9 cellular contexts compared by ENCODE assay signal in genomic region chr19:35123573-35123972, GRCh38. TPM values are rescaled to one million over a fixed set of nuclear protein-coding genes. Genes with fewer than 3 reads are reported as not detected.
DNase-seq lines count a peak whose midpoint lies in the region; ATAC-seq, FAIRE-seq and TF ChIP-seq lines count a peak whose summit lies in the region.
"Had no signal": no experiment of that assay in that cellular context is flagged by ENCODE, and none has a peak within 500 bp of the region (broad histone marks: within the 10 kb centered on the region; RNA-seq: fewer than 3 reads in every experiment).

No MANE protein-coding gene starts in this region.

- H3K27ac ChIP-seq in IMR-90 (ENCODE audit: insufficient read depth, low read length) = no peak overlapping the region
- peak overlapping the region; percentile 99 for H3K27ac ChIP-seq in angular gyrus (ENCODE audit: low read depth, low read length)
- H3K27ac ChIP-seq in kidney (ENCODE audit: low read depth in 2 of 2, low read length in 2 of 2) = peak overlapping the region in 1 of 2 donors; percentile 2
- peak overlapping the region; percentile 95 for H3K27ac ChIP-seq in suprapubic skin

- H3K9me1 ChIP-seq in IMR-90 (ENCODE audit: insufficient read depth, low read length) = peaks cover 7% of the 10 kb centered on the region; the same call in 1 of the 2 replicates

- no peak overlapping the region for H3K18ac ChIP-seq in IMR-90 (ENCODE audit: low read depth, low read length)

- H3K36me3 ChIP-seq in IMR-90 (ENCODE audit: control insufficient read depth, insufficient read depth, low read length) (no peaks in the 10 kb centered on the region), kidney (ENCODE audit: control insufficient read depth in 1 of 2, insufficient read depth in 2 of 2, low read length in 2 of 2) (no peaks in the 10 kb centered on the region), suprapubic skin (peaks cover 7% of the 10 kb centered on the region)

- 80% methylated on average over 1 of the region's 5 CpGs; no CpG with 5 or more reads in 1 of the 2 experiments for WGBS in IMR-90 (ENCODE audit: extremely low coverage in 2 of 2, insufficient read length in 1 of 2), 2 experiments
- WGBS in suprapubic skin = 24% methylated on average over 5 of the region's 5 CpGs

- no peak for ATAC-seq in IMR-90 (ENCODE audit: low read depth)
- ATAC-seq in GM21360 (IDR thresholded peaks at IDR 0.05; ENCODE audit: unreplicated experiment) = no peak
- ATAC-seq in GM21717 (IDR thresholded peaks at IDR 0.05; ENCODE audit: unreplicated experiment) = no peak

- in situ Hi-C loops in IMR-90 (cut with MboI; ENCODE audit: low sequenced_read_pairs) = no loop called here

- H4K91ac ChIP-seq in IMR-90 (ENCODE audit: insufficient read depth, low read depth, low read length) = no peak overlapping the region

- peak overlapping the region; percentile 40; the same call in 1 of the 2 replicates for H3K4ac ChIP-seq in IMR-90 (ENCODE audit: low read depth, low read length)

- H2AK9ac ChIP-seq in IMR-90 (replicated peaks; ENCODE audit: low read depth, low read length, poor library complexity) = peak overlapping the region; percentile 79

- H3K9me3 ChIP-seq in IMR-90 (ENCODE audit: control insufficient read depth, insufficient read depth, low read length) (no peaks in the 10 kb centered on the region), kidney (ENCODE audit: control insufficient read depth in 1 of 2, low read length in 2 of 2) (no peaks in the 10 kb centered on the region), suprapubic skin (no peaks in the 10 kb centered on the region)

- no peak for TF ChIP-seq EP300 in suprapubic skin (IDR thresholded peaks at IDR 0.05)

- H2BK15ac ChIP-seq in IMR-90 (ENCODE audit: low read depth, low read length) = no peak overlapping the region

- FAIRE-seq in kidney (lab: Jason Lieb, UNC) = no peak
- FAIRE-seq: HTR-8/SVneo had no signal

- H2BK20ac ChIP-seq in IMR-90 (ENCODE audit: low read depth, low read length) = no peak overlapping the region

- peak overlapping the region; percentile 89 for H4K5ac ChIP-seq in IMR-90 (ENCODE audit: low read depth, low read length)

- BruUV-seq in IMR-90 (replicated peaks; lab: Mats Ljungman, UMichigan) = no TSS peak

- H3K14ac ChIP-seq in IMR-90 (replicated peaks; ENCODE audit: low read depth, low read length) = no peak overlapping the region

- H3K9ac ChIP-seq in IMR-90 (ENCODE audit: low read depth, low read length) = no peak overlapping the region
- peak overlapping the region in 1 of 2 donors; percentile 67 for H3K9ac ChIP-seq in kidney (ENCODE audit: low read length in 2 of 2)

- no peak overlapping the region for H2BK5ac ChIP-seq in IMR-90 (ENCODE audit: low read depth, low read length, poor library complexity, severe bottlenecking)

- H3K56ac ChIP-seq in IMR-90 (ENCODE audit: extremely low read depth, insufficient read depth, low read length) = no peak overlapping the region

- H3K27me3 ChIP-seq in IMR-90 (ENCODE audit: control insufficient read depth, insufficient read depth, low read length) (peaks cover 2% of the 10 kb centered on the region; the same call in 1 of the 2 replicates), suprapubic skin (no peaks in the 10 kb centered on the region)

- no peak overlapping the region for H3K23ac ChIP-seq in IMR-90 (ENCODE audit: low read depth, low read length)

- TF ChIP-seq POLR2A in IMR-90 (IDR thresholded peaks at IDR 0.05; ENCODE audit: low read depth, low read length) = no peak
- TF ChIP-seq POLR2A in suprapubic skin (IDR thresholded peaks at IDR 0.05) = no peak

- no peak overlapping the region for H3K4me2 ChIP-seq in IMR-90 (ENCODE audit: low read depth, low read length)

- POLR2A ChIA-PET in IMR-90 (lab: Charles Lee; ENCODE audit: unreplicated experiment) = no interaction called here

- intact Hi-C loops in IMR-90 (cut with micrococcal nuclease) = no loop called here
- intact Hi-C loops in kidney (cut with DNase I) = no loop called here

- H2AK5ac ChIP-seq in IMR-90 (ENCODE audit: low read depth, low read length) = peak overlapping the region; percentile 15; the same call in 1 of the 2 replicates

- peak overlapping the region; percentile 94 to 100; a peak in 3 of 4 replicates for H4K8ac ChIP-seq in IMR-90 (ENCODE audit: low read depth in 2 of 2, low read length in 2 of 2)

- 0 out of 4 replicates have a peak, but pooled peaks cover 0 to 7% of the 10 kb centered on the region in 2 experiments for H3K79me1 ChIP-seq in IMR-90 (ENCODE audit: low read depth in 1 of 2, low read length in 2 of 2)

- TF ChIP-seq CTCF in IMR-90 (conservative IDR thresholded peaks at IDR 0.05; ENCODE audit: low read depth, low read length) (no peak), kidney (IDR thresholded peaks at IDR 0.05; ENCODE audit: borderline replicate concordance, extremely low read depth, insufficient read depth) (no peak), suprapubic skin (IDR thresholded peaks at IDR 0.05) (no peak)

- TF ChIP-seq RAD21 in IMR-90 (IDR thresholded peaks at IDR 0.05; ENCODE audit: low read length) = no peak

- H2AFZ ChIP-seq in IMR-90 (replicated peaks; ENCODE audit: low read length, poor library complexity) = no peak overlapping the region

- no peak overlapping the region for H2BK120ac ChIP-seq in IMR-90 (ENCODE audit: low read depth, low read length)

- H3K4me1 ChIP-seq in IMR-90 (ENCODE audit: control insufficient read depth, insufficient read depth, low read length) (peaks cover 2% of the 10 kb centered on the region; the same call in 1 of the 2 replicates), kidney (ENCODE audit: control insufficient read depth in 1 of 2, insufficient read depth in 1 of 2, low read depth in 1 of 2, low read length in 2 of 2) (peaks cover 0 to 9% of the 10 kb centered on the region in 2 donors), suprapubic skin (peaks cover 94% of the 10 kb centered on the region)

- H4K20me1 ChIP-seq in IMR-90 (ENCODE audit: insufficient read depth, low read length) = no peaks in the 10 kb centered on the region

- CTCF ChIA-PET in IMR-90 (lab: Yijun Ruan, JAX) = interaction anchor here (0.9 kb wide), 1 partner anchor 9 kb away, joined by 3 read pairs; no protein-coding TSS in a partner anchor

- H3K4me3 ChIP-seq in IMR-90 (ENCODE audit: insufficient read depth, low read depth, low read length) = no peak overlapping the region
- H3K4me3 ChIP-seq in kidney (ENCODE audit: low read length in 2 of 2) = no peak overlapping the region
- H3K4me3 ChIP-seq in suprapubic skin = peak overlapping the region; percentile 47

- dilution Hi-C loops in IMR-90 (cut with HindIII; ENCODE audit: low sequenced_read_pairs, unreplicated experiment) = no loop called here

- DNase-seq in IMR-90 (no peak), kidney (peak; percentile 82), suprapubic skin (ENCODE audit: low spot score in 2 of 2) (no peak), HuH-7 (ENCODE audit: low spot score) (no peak)

TF ChIP-seq in IMR-90, 13 proteins besides CTCF, POLR2A, EP300 and RAD21 (continues in another document):
- TF ChIP-seq BHLHE40 (IDR thresholded peaks at IDR 0.05; ENCODE audit: low read depth, low read length) = no peak
- no peak for TF ChIP-seq RCOR1 (IDR thresholded peaks at IDR 0.05; ENCODE audit: insufficient replicate concordance, low read length)
- no peak for TF ChIP-seq MAZ (IDR thresholded peaks at IDR 0.05; ENCODE audit: borderline replicate concordance, low read depth, low read length)
- TF ChIP-seq FOS (IDR thresholded peaks at IDR 0.05; ENCODE audit: low read depth, low read length) = no peak
- no peak for TF ChIP-seq SMC3 (IDR thresholded peaks at IDR 0.05; ENCODE audit: low read depth, low read length)
- TF ChIP-seq RFX5 (IDR thresholded peaks at IDR 0.05; ENCODE audit: low read depth, low read length) = no peak
- no peak for TF ChIP-seq CEBPB (IDR thresholded peaks at IDR 0.05; ENCODE audit: low read depth, low read length)
- no peak for TF ChIP-seq NFE2L2 (IDR thresholded peaks at IDR 0.05; ENCODE audit: low read depth, low read length)
- TF ChIP-seq MAFK (IDR thresholded peaks at IDR 0.05; ENCODE audit: low read depth, low read length) = no peak

RNA-seq across cellular contexts. Expression of gene FXYD3, which starts 8.0 kb away (rescaled TPM):
- total RNA-seq in IMR-90 (2012; rRNA removed) (not detected in 2 replicates), kidney (33.7 TPM), suprapubic skin (100 to 1,000 TPM; 383 to 765 (median 575) TPM)
- polyA plus RNA-seq in IMR-90 (2012; rRNA removed) (not detected in 2 replicates), kidney (ENCODE audit: insufficient read depth, low read depth, low replicate concordance) (26.4 TPM)
- polyA plus RNA-seq in IMR-90 (2012; cell fraction: cytosol; rRNA removed) = not detected in 2 replicates
- polyA plus RNA-seq in IMR-90 (2012; cell fraction: nucleus; rRNA removed; ENCODE audit: low replicate concordance) = not detected in 2 replicates
- total RNA-seq: pulmonary artery endothelial cell had no signal

RNA-seq across cellular contexts. Expression of gene LGI4, which starts 11.3 kb away (rescaled TPM):
- total RNA-seq in IMR-90 (2012; rRNA removed) (not detected in 2 replicates), kidney (7.5 TPM), suprapubic skin (10 to 100 TPM in 1 of 4 donors, 1 to 10 TPM in 3; 4.3 to 11.8 (median 7.8) TPM)
- polyA plus RNA-seq in IMR-90 (2012; rRNA removed) (0.06 and 0.10 TPM in 2 replicates), kidney (ENCODE audit: insufficient read depth, low read depth, low replicate concordance) (5.1 TPM)
- 0.05 TPM in 1 of 2 replicates, not detected in the other for polyA plus RNA-seq in IMR-90 (2012; cell fraction: cytosol; rRNA removed)
- 2.3 and 3.5 TPM in 2 replicates for polyA plus RNA-seq in IMR-90 (2012; cell fraction: nucleus; rRNA removed; ENCODE audit: low replicate concordance)
- total RNA-seq: pulmonary artery endothelial cell had no signal

RNA-seq across cellular contexts. Expression of gene FXYD1, which starts 15.1 kb away (rescaled TPM):
- 0.18 TPM in 1 of 2 replicates, not detected in the other for total RNA-seq in IMR-90 (2012; rRNA removed)
- polyA plus RNA-seq in IMR-90 (2012; rRNA removed) = 2.7 and 3.9 TPM in 2 replicates
- polyA plus RNA-seq in IMR-90 (2012; cell fraction: cytosol; rRNA removed) = 1.0 and 7.5 TPM in 2 replicates
- polyA plus RNA-seq in IMR-90 (2012; cell fraction: nucleus; rRNA removed; ENCODE audit: low replicate concordance) = 3.4 and 3.9 TPM in 2 replicates
- 31.8 TPM for total RNA-seq in kidney
- polyA plus RNA-seq in kidney (ENCODE audit: insufficient read depth, low read depth, low replicate concordance) = 39.0 TPM
- 10 to 100 TPM in 1 of 4 donors, 1 to 10 TPM in 3; 2.0 to 10.9 (median 6.7) TPM for total RNA-seq in suprapubic skin

RNA-seq across cellular contexts. Expression of gene FXYD7, which starts 19.5 kb away (rescaled TPM):
- total RNA-seq in IMR-90 (2012; rRNA removed) (not detected in 2 replicates), kidney (0.94 TPM), suprapubic skin (1 to 10 TPM in 1 of 4 donors, not detected in 3; 2.2 TPM)
- polyA plus RNA-seq in IMR-90 (2012; rRNA removed) (0.31 and 0.39 TPM in 2 replicates), kidney (ENCODE audit: insufficient read depth, low read depth, low replicate concordance) (not detected)
- 0.11 and 2.0 TPM in 2 replicates for polyA plus RNA-seq in IMR-90 (2012; cell fraction: cytosol; rRNA removed)
- polyA plus RNA-seq in IMR-90 (2012; cell fraction: nucleus; rRNA removed; ENCODE audit: low replicate concordance) = 0.35 and 0.60 TPM in 2 replicates
- total RNA-seq: pulmonary artery endothelial cell had no signal

RNA-seq across cellular contexts. Expression of gene FXYD5, which starts 31.0 kb away (rescaled TPM):
- total RNA-seq in IMR-90 (2012; rRNA removed) = 45.8 and 53.6 TPM in 2 replicates
- 245 and 287 TPM in 2 replicates for polyA plus RNA-seq in IMR-90 (2012; rRNA removed)
- polyA plus RNA-seq in IMR-90 (2012; cell fraction: cytosol; rRNA removed) = 162 and 289 TPM in 2 replicates
- 57.5 and 83.6 TPM in 2 replicates for polyA plus RNA-seq in IMR-90 (2012; cell fraction: nucleus; rRNA removed; ENCODE audit: low replicate concordance)
- total RNA-seq in kidney = 84.5 TPM
- polyA plus RNA-seq in kidney (ENCODE audit: insufficient read depth, low read depth, low replicate concordance) = 41.9 TPM
- total RNA-seq in suprapubic skin = 10 to 100 TPM; 29.8 to 64.8 (median 37.7) TPM

Comparison
In these comparisons a context has a peak if more than half of its experiments do, and no peak if none do; other contexts are left out.
1. RNA of gene FXYD3, which starts 8.0 kb away (total RNA-seq): 383 to 765 TPM in suprapubic skin and 33.7 TPM in kidney (single experiment); not detected in IMR-90; every median in the first group is over 10 times any median in the second.